Comparison of ENCODE assay signal across 17 cellular contexts in genomic region chr11:77102246-77103210, GRCh38. TPM values are rescaled to one million over a fixed set of nuclear protein-coding genes. Genes with fewer than 3 reads are reported as not detected.
A peak's percentile ranks its signal among the peaks of the same experiment; 100 is the strongest.
DNase-seq lines count a peak whose midpoint lies in the region; ATAC-seq, FAIRE-seq and TF ChIP-seq lines count a peak whose summit lies in the region.
"Had no signal": no experiment of that assay in that cellular context is flagged by ENCODE, and none has a peak within 500 bp of the region (broad histone marks: within the 10 kb centered on the region; RNA-seq: fewer than 3 reads in every experiment).

Gene OMP, plus strand, starts transcription at chr11:77102840. Its CDS starts 0 bp downstream, at chr11:77102840.

- DNase-seq in NCI-H2171 treated with DMSO at 0.1 percent for 48 hours (lab: John Stamatoyannopoulos, UW), result peak; percentile 39
- no peak for DNase-seq in NCI-H2171 (lab: John Stamatoyannopoulos, UW)
- DNase-seq in RWPE2 (ENCODE audit: low spot score), result peak; percentile 32
- DNase-seq in HepG2 (ENCODE audit: low spot score), result no peak
- DNase-seq in osteoblast (ENCODE audit: insufficient read length, low spot score, missing footprints), result peak; percentile 77
- DNase-seq in amniotic stem cell (lab: John Stamatoyannopoulos, UW), result no peak
- DNase-seq in hepatic stellate cell (ENCODE audit: low spot score), result no peak
- DNase-seq: 8988T, C1 segment of cervical spinal cord, DMS 273 treated with DMSO at 0.1 percent for 48 hours, NCI-H446 treated with DMSO at 0.1 percent for 48 hours, NCI-H748 treated with DMSO at 0.1 percent for 48 hours, PC-9, SHP77 treated with DMSO at 0.1 percent for 48 hours had no signal

- intact Hi-C loops in HepG2 (cut with micrococcal nuclease; ENCODE audit: unreplicated experiment), result no loop called here

- no peak for TF ChIP-seq RAD21 in HepG2 (CRISPR knock-in tag; IDR thresholded peaks at IDR 0.05)

- TF ChIP-seq CTCF in RWPE2 (IDR thresholded peaks at IDR 0.05; ENCODE audit: poor library complexity, severe bottlenecking), result no peak
- no peak for TF ChIP-seq CTCF in HepG2 (CRISPR knock-in tag; IDR thresholded peaks at IDR 0.05)
- no peak for TF ChIP-seq CTCF in osteoblast (IDR thresholded peaks at IDR 0.05; ENCODE audit: extremely low read depth, low read depth, low read length)

- no peak for FAIRE-seq in HepG2 (lab: Jason Lieb, UNC)

- no peak within 1 kb of the TSS for H3K9ac ChIP-seq in HepG2 (ENCODE audit: insufficient read depth, low read depth, low read length)

- no peak for ATAC-seq in RWPE2 (ENCODE audit: low read depth)
- ATAC-seq in HepG2, result no peak
- no peak for ATAC-seq in HG02852 (IDR thresholded peaks at IDR 0.05; ENCODE audit: unreplicated experiment)

- H3K36me3 ChIP-seq in RWPE2 (ENCODE audit: low read depth) (no peaks in the 10 kb centered on the region), HepG2 (replicated peaks in 1 of 2; ENCODE audit: control insufficient read depth in 1 of 2, insufficient read depth in 2 of 2, low read length in 2 of 2) (no peaks in the 10 kb centered on the region), osteoblast (ENCODE audit: insufficient read depth, low read length) (no peaks in the 10 kb centered on the region)

- no TSS peak for BruUV-seq in HepG2 (replicated peaks; lab: Mats Ljungman, UMichigan)

- H3K4me1 ChIP-seq in RWPE2 (ENCODE audit: insufficient read depth, poor library complexity, severe bottlenecking), result no peaks in the 10 kb centered on the region
- H3K4me1 ChIP-seq in HepG2 (ENCODE audit: insufficient read depth, low read length), result peaks cover 18% of the 10 kb centered on the region
- peaks cover 4% of the 10 kb centered on the region for H3K4me1 ChIP-seq in osteoblast (ENCODE audit: insufficient read depth, low read length)

- no peak for TF ChIP-seq POLR2A in HepG2 (IDR thresholded peaks at IDR 0.05; ENCODE audit: insufficient read depth in 1 of 2, low read depth in 2 of 2, low read length in 2 of 2)

- CTCF ChIA-PET in HepG2 (lab: Yijun Ruan, JAX; ENCODE audit: low intra/inter-chr PET ratio, low total read pairs), result interaction anchor here (1.8 to 2.7 kb wide), 2 partner anchors 55 to 183 kb away, joined by 6 to 18 read pairs; no protein-coding TSS in a partner anchor

- POLR2A ChIA-PET in HepG2 (lab: Yijun Ruan, JAX), result no interaction called here

- in situ Hi-C loops in HepG2 (cut with HindIII; ENCODE audit: extremely low pct_ligation_motif_present, low pct_unique_long_range_greater_than_20kb), result no loop called here

- H3K79me2 ChIP-seq in HepG2 (ENCODE audit: insufficient read depth, low read length) (no peaks in the 10 kb centered on the region), osteoblast (ENCODE audit: insufficient read depth, low read length) (no peaks in the 10 kb centered on the region)

- 74% methylated on average over 15 of the region's 37 CpGs for WGBS in HepG2 (ENCODE audit: low lambda C conversion rate)

- no peaks in the 10 kb centered on the region for H4K20me1 ChIP-seq in HepG2 (ENCODE audit: insufficient read depth, low read length)
- H4K20me1 ChIP-seq in osteoblast (ENCODE audit: insufficient read depth, low read length), result peaks cover 5% of the 10 kb centered on the region

- TF ChIP-seq EP300 in HepG2 (IDR thresholded peaks at IDR 0.05; ENCODE audit: low read depth in 2 of 2, low read length in 2 of 2) (no peak), HepG2 (CRISPR knock-in tag; IDR thresholded peaks at IDR 0.05; ENCODE audit: borderline replicate concordance) (no peak)

- H3K27me3 ChIP-seq in RWPE2 (ENCODE audit: insufficient read depth, poor library complexity, severe bottlenecking), result no peaks in the 10 kb centered on the region
- H3K27me3 ChIP-seq in HepG2 (ENCODE audit: control insufficient read depth in 1 of 2, insufficient read depth in 2 of 2, low read length in 2 of 2), result peaks cover 1 to 4% of the 10 kb centered on the region in 2 experiments; a peak in 2 of 5 replicates
- H3K27me3 ChIP-seq in osteoblast (ENCODE audit: insufficient read depth, low read length), result no peaks in the 10 kb centered on the region

- H2AFZ ChIP-seq in HepG2 (ENCODE audit: low read length) (no peak within 1 kb of the TSS), osteoblast (ENCODE audit: low read length) (no peak within 1 kb of the TSS)
- H2AFZ ChIP-seq: PC-9 had no signal

- H3K4me3 ChIP-seq in RWPE2 (ENCODE audit: severe bottlenecking) (no peak within 1 kb of the TSS), HepG2 (replicated peaks in 1 of 3; ENCODE audit: insufficient read depth in 1 of 3, low read depth in 2 of 3, low read length in 3 of 3) (no peak within 1 kb of the TSS), osteoblast (ENCODE audit: insufficient read depth, low read length) (no peak within 1 kb of the TSS)
- H3K4me3 ChIP-seq: PC-9 had no signal

- no peak within 1 kb of the TSS for H3K4me2 ChIP-seq in HepG2 (ENCODE audit: low read depth, low read length)
- H3K4me2 ChIP-seq in osteoblast (ENCODE audit: insufficient read depth, low read length), result no peak within 1 kb of the TSS
- H3K4me2 ChIP-seq: PC-9 had no signal

- H3K27ac ChIP-seq in RWPE2 (ENCODE audit: poor library complexity, severe bottlenecking) (no peak within 1 kb of the TSS), HepG2 (ENCODE audit: extremely low read length, insufficient read depth, low read length) (no peak within 1 kb of the TSS), osteoblast (ENCODE audit: low read depth, low read length) (no peak within 1 kb of the TSS)
- H3K27ac ChIP-seq: PC-9 had no signal

- H3K9me3 ChIP-seq in RWPE2 (ENCODE audit: severe bottlenecking) (no peaks in the 10 kb centered on the region), HepG2 (ENCODE audit: low read length) (no peaks in the 10 kb centered on the region), osteoblast (ENCODE audit: low read depth, low read length) (no peaks in the 10 kb centered on the region)

TF ChIP-seq in HepG2, 621 proteins besides CTCF, POLR2A, EP300 and RAD21 (continues in another document):
- TF ChIP-seq NONO (IDR thresholded peaks at IDR 0.05) (no peak), NONO (CRISPR knock-in tag; conservative IDR thresholded peaks at IDR 0.05) (no peak), ZNF775 (CRISPR knock-in tag; IDR thresholded peaks at IDR 0.05; ENCODE audit: borderline replicate concordance) (peak; percentile 46; the same call in 1 of the 2 replicates), MAFK (conservative IDR thresholded peaks at IDR 0.05 in 1 of 2, IDR thresholded peaks at IDR 0.05 in 1 of 2; ENCODE audit: low read length in 2 of 2) (no peak), ZNF564 (CRISPR knock-in tag; IDR thresholded peaks at IDR 0.05) (no peak), SP2 (CRISPR knock-in tag; IDR thresholded peaks at IDR 0.05) (no peak), JDP2 (CRISPR knock-in tag; IDR thresholded peaks at IDR 0.05; ENCODE audit: borderline replicate concordance) (no peak), ZNF512 (CRISPR knock-in tag; IDR thresholded peaks at IDR 0.05) (no peak), ZNF484 (CRISPR knock-in tag; IDR thresholded peaks at IDR 0.05; ENCODE audit: borderline replicate concordance, low read depth) (no peak), ZNF598 (CRISPR knock-in tag; IDR thresholded peaks at IDR 0.05; ENCODE audit: borderline replicate concordance) (no peak), ZNF777 (CRISPR knock-in tag; IDR thresholded peaks at IDR 0.05) (no peak), TMF1 (CRISPR knock-in tag; IDR thresholded peaks at IDR 0.05; ENCODE audit: low read depth) (no peak)

RNA-seq across cellular contexts. Expression of gene OMP, which starts in this region (rescaled TPM):
- total RNA-seq in HepG2 (2016; rRNA removed; fragmentation: Illumina TruSeq; extraction: Trizol) (not detected in 2 replicates), osteoblast (0.88 TPM in 1 of 2 replicates, not detected in the other)
- not detected in 2 replicates for total RNA-seq in HepG2 (2016; cell fraction: cytosol; rRNA removed; fragmentation: Illumina TruSeq; extraction: Trizol; ENCODE audit: low read depth)
- not detected in 2 replicates for total RNA-seq in HepG2 (2016; cell fraction: insoluble cytoplasmic fraction; rRNA removed; fragmentation: Illumina TruSeq; extraction: Trizol)
- not detected in 2 replicates for total RNA-seq in HepG2 (2016; cell fraction: membrane; rRNA removed; fragmentation: Illumina TruSeq; extraction: Trizol)
- total RNA-seq in HepG2 (2016; cell fraction: nucleus; rRNA removed; fragmentation: Illumina TruSeq; extraction: Trizol), result not detected in 2 replicates
- not detected in 2 replicates for polyA plus RNA-seq in HepG2 (2011; rRNA removed)
- polyA plus RNA-seq in HepG2 (2011; cell fraction: cytosol; rRNA removed), result not detected in 2 replicates
- polyA plus RNA-seq in HepG2 (2011; cell fraction: nucleus; rRNA removed), result 1.9 TPM in 1 of 2 replicates, not detected in the other
- not detected in 2 replicates for polyA plus RNA-seq in HepG2 (2012)
- polyA plus RNA-seq in HepG2 (2016; cell fraction: cytosol; fragmentation: Illumina TruSeq; extraction: Trizol; ENCODE audit: low read depth), result not detected in 2 replicates
- not detected in 2 replicates for polyA plus RNA-seq in HepG2 (2016; cell fraction: insoluble cytoplasmic fraction; fragmentation: Illumina TruSeq; extraction: Trizol; ENCODE audit: low read depth)
- not detected in 2 replicates for polyA plus RNA-seq in HepG2 (2016; cell fraction: membrane; fragmentation: Illumina TruSeq; extraction: Trizol; ENCODE audit: low read depth)
- polyA plus RNA-seq in HepG2 (2016; cell fraction: nucleus; fragmentation: Illumina TruSeq; extraction: Trizol; ENCODE audit: insufficient read depth, low read depth), result not detected in 2 replicates
- polyA minus RNA-seq in HepG2 (2011; rRNA and poly(A)+ RNA removed; ENCODE audit: low replicate concordance), result not detected in 2 replicates
- polyA minus RNA-seq in HepG2 (2011; cell fraction: cytosol; rRNA and poly(A)+ RNA removed), result not detected in 2 replicates
- not detected in 2 replicates for polyA minus RNA-seq in HepG2 (2011; cell fraction: nucleus; rRNA and poly(A)+ RNA removed)
- total RNA-seq: Daoy, H4 had no signal

Comparison
In these comparisons a context has a peak if more than half of its experiments do, and no peak if none do; other contexts are left out.
1. DNase-seq: peak in NCI-H2171 treated with DMSO at 0.1 percent for 48 hours (single experiment) and RWPE2 (single experiment); none in NCI-H2171 (single experiment), HepG2 (single experiment), amniotic stem cell (single experiment) and hepatic stellate cell (single experiment).
2. Peak in DNase-seq in osteoblast; RNA of the gene not detected or under 1 TPM.